Comparison of ENCODE assay signal across 36 cellular contexts in genomic region chr1:173661763-173662162, GRCh38. TPM values are rescaled to one million over a fixed set of nuclear protein-coding genes. Genes with fewer than 3 reads are reported as not detected.
"Had no signal": no experiment of that assay in that cellular context is flagged by ENCODE, and none has a peak within 500 bp of the region (broad histone marks: within the 10 kb centered on the region; RNA-seq: fewer than 3 reads in every experiment).

No MANE protein-coding gene starts in this region.

- H3K9me3 Mint-ChIP-seq: activated CD4-positive, alpha-beta memory T cell treated with anti-CD3 and anti-CD28 coated beads for 36 hours; activated naive CD4-positive, alpha-beta T cell treated with anti-CD3 and anti-CD28 coated beads for 36 hours; activated naive CD4-positive, alpha-beta T cell treated with anti-CD3 and anti-CD28 coated beads, Interleukin-2, amount 50 U/mL, for 24 hours; activated naive CD8-positive, alpha-beta T cell treated with anti-CD3 and anti-CD28 coated beads for 36 hours; activated naive CD8-positive, alpha-beta T cell treated with anti-CD3 and anti-CD28 coated beads, Interleukin-2, amount 50 U/mL, for 24 hours; activated T-helper 1 cell treated with anti-CD3 and anti-CD28 coated beads, Interleukin-12 subunit alpha, Interleukin-12 subunit beta, Interleukin-2, Interleukin-4 antibody, amounts not matched to agents 30 ng/mL and 10 ng/mL and 1 ng/mL, durations not matched to agents 14 hours and 24 hours and 36 hours; activated T-helper 2 cell treated with anti-CD3 and anti-CD28 coated beads, Interferon-gamma antibody, Interleukin-2, Interleukin-4, amounts not matched to agents 10 μg/mL and 5 μg/mL and 100 μg/mL, durations not matched to agents 14 hours and 24 hours and 36 hours; effector memory CD8-positive, alpha-beta T cell had no signal

- H3K36me3 ChIP-seq: adrenal gland, esophagus squamous epithelium, gastroesophageal sphincter had no signal

- H3K4me1 Mint-ChIP-seq: activated CD8-positive, alpha-beta memory T cell treated with anti-CD3 and anti-CD28 coated beads, Interleukin-2, amount 10 ng/mL, durations not matched to agents 7 days and 5 days; activated naive CD4-positive, alpha-beta T cell treated with anti-CD3 and anti-CD28 coated beads, Interleukin-2, amount 50 U/mL, for 24 hours; activated naive CD8-positive, alpha-beta T cell treated with anti-CD3 and anti-CD28 coated beads, Interleukin-2, amount 50 U/mL, for 24 hours had no signal

- H3K27ac Mint-ChIP-seq: activated CD4-positive, alpha-beta memory T cell treated with anti-CD3 and anti-CD28 coated beads for 36 hours; activated CD8-positive, alpha-beta memory T cell treated with anti-CD3 and anti-CD28 coated beads, Interleukin-2, amount 10 ng/mL, durations not matched to agents 7 days and 5 days; activated CD8-positive, alpha-beta T cell treated with anti-CD3 and anti-CD28 coated beads, Interleukin-2, amount 10 ng/mL, durations not matched to agents 7 days and 5 days; activated naive CD4-positive, alpha-beta T cell treated with anti-CD3 and anti-CD28 coated beads for 36 hours; activated naive CD4-positive, alpha-beta T cell treated with anti-CD3 and anti-CD28 coated beads, Interleukin-2, amount 50 U/mL, for 24 hours; activated naive CD8-positive, alpha-beta T cell treated with anti-CD3 and anti-CD28 coated beads for 36 hours; activated naive CD8-positive, alpha-beta T cell treated with anti-CD3 and anti-CD28 coated beads, Interleukin-2, amount 50 U/mL, for 24 hours; activated T-helper 1 cell treated with anti-CD3 and anti-CD28 coated beads, Interleukin-12 subunit alpha, Interleukin-12 subunit beta, Interleukin-2, Interleukin-4 antibody, amounts not matched to agents 30 ng/mL and 10 ng/mL and 1 ng/mL, durations not matched to agents 14 hours and 24 hours and 36 hours; activated T-helper 2 cell treated with anti-CD3 and anti-CD28 coated beads, Interferon-gamma antibody, Interleukin-2, Interleukin-4, amounts not matched to agents 10 μg/mL and 5 μg/mL and 100 μg/mL, durations not matched to agents 14 hours and 24 hours and 36 hours; effector memory CD8-positive, alpha-beta T cell had no signal

- H3K4me3 ChIP-seq: adrenal gland, body of pancreas, esophagus squamous epithelium, gastroesophageal sphincter had no signal

- H3K36me3 Mint-ChIP-seq: activated CD4-positive, alpha-beta memory T cell treated with anti-CD3 and anti-CD28 coated beads for 36 hours; activated CD8-positive, alpha-beta memory T cell treated with anti-CD3 and anti-CD28 coated beads, Interleukin-2, amount 10 ng/mL, durations not matched to agents 7 days and 5 days; activated naive CD4-positive, alpha-beta T cell treated with anti-CD3 and anti-CD28 coated beads, Interleukin-2, amount 50 U/mL, for 24 hours; activated naive CD8-positive, alpha-beta T cell treated with anti-CD3 and anti-CD28 coated beads for 36 hours had no signal

- H3K27me3 ChIP-seq: adrenal gland, body of pancreas, esophagus squamous epithelium, gastroesophageal sphincter had no signal

- H3K4me1 ChIP-seq: adrenal gland, body of pancreas, gastroesophageal sphincter had no signal

- H3K9me3 ChIP-seq: adrenal gland, body of pancreas, esophagus squamous epithelium, gastroesophageal sphincter had no signal

- H3K27me3 Mint-ChIP-seq: activated CD4-positive, alpha-beta memory T cell treated with anti-CD3 and anti-CD28 coated beads for 36 hours; activated CD8-positive, alpha-beta memory T cell treated with anti-CD3 and anti-CD28 coated beads, Interleukin-2, amount 10 ng/mL, durations not matched to agents 7 days and 5 days; activated naive CD8-positive, alpha-beta T cell treated with anti-CD3 and anti-CD28 coated beads for 36 hours; activated naive CD8-positive, alpha-beta T cell treated with anti-CD3 and anti-CD28 coated beads, Interleukin-2, amount 50 U/mL, for 24 hours had no signal

- H3K27ac ChIP-seq: adrenal gland, body of pancreas, esophagus squamous epithelium, gastroesophageal sphincter had no signal

- DNase-seq: activated CD4-positive, alpha-beta memory T cell treated with anti-CD3 and anti-CD28 coated beads for 36 hours; activated CD4-positive, alpha-beta T cell treated with anti-CD3 and anti-CD28 coated beads for 1 hour; activated CD4-positive, alpha-beta T cell treated with anti-CD3 and anti-CD28 coated beads for 4 hours; activated CD8-positive, alpha-beta memory T cell treated with anti-CD3 and anti-CD28 coated beads, Interleukin-2, amount 10 ng/mL, durations not matched to agents 7 days and 5 days; activated CD8-positive, alpha-beta memory T cell treated with anti-CD3 and anti-CD28 coated beads, Interleukin-2, amount 50 U/mL, for 4 hours; activated CD8-positive, alpha-beta T cell treated with anti-CD3 and anti-CD28 coated beads, Interleukin-2, amount 10 ng/mL, durations not matched to agents 7 days and 5 days; activated effector memory CD4-positive, alpha-beta T cell treated with anti-CD3 and anti-CD28 coated beads, Interleukin-2, amount 50 U/mL, for 16 hours; activated naive CD4-positive, alpha-beta T cell treated with anti-CD3 and anti-CD28 coated beads for 36 hours; activated naive CD8-positive, alpha-beta T cell treated with anti-CD3 and anti-CD28 coated beads for 36 hours; activated naive CD8-positive, alpha-beta T cell treated with anti-CD3 and anti-CD28 coated beads, Interleukin-2, amount 50 U/mL, for 24 hours; activated T-cell treated with anti-CD3 and anti-CD28 coated beads, Interleukin-2, amount 50 U/mL, for 1 hour; activated T-cell treated with anti-CD3 and anti-CD28 coated beads, Interleukin-2, amount 50 U/mL, for 48 hours; adrenal gland; amygdala; aorta; body of pancreas; caudate nucleus; cortex of kidney; dermis blood vessel endothelial cell; effector CD4-positive, alpha-beta T cell; effector memory CD8-positive, alpha-beta T cell; esophagus squamous epithelium; foreskin melanocyte; T-helper 2 cell had no signal

- ATAC-seq: activated CD8-positive, alpha-beta memory T cell treated with anti-CD3 and anti-CD28 coated beads, Interleukin-2, amount 10 ng/mL, durations not matched to agents 7 days and 5 days; activated CD8-positive, alpha-beta T cell treated with anti-CD3 and anti-CD28 coated beads, Interleukin-2, amount 10 ng/mL, durations not matched to agents 7 days and 5 days; activated naive CD8-positive, alpha-beta T cell treated with anti-CD3 and anti-CD28 coated beads, Interleukin-2, amount 50 U/mL, for 24 hours; body of pancreas; effector memory CD8-positive, alpha-beta T cell; gastroesophageal sphincter had no signal

- H3K4me3 Mint-ChIP-seq: activated CD4-positive, alpha-beta memory T cell treated with anti-CD3 and anti-CD28 coated beads for 36 hours; activated CD8-positive, alpha-beta memory T cell treated with anti-CD3 and anti-CD28 coated beads, Interleukin-2, amount 10 ng/mL, durations not matched to agents 7 days and 5 days; activated CD8-positive, alpha-beta T cell treated with anti-CD3 and anti-CD28 coated beads, Interleukin-2, amount 10 ng/mL, durations not matched to agents 7 days and 5 days; activated naive CD4-positive, alpha-beta T cell treated with anti-CD3 and anti-CD28 coated beads for 36 hours; activated naive CD4-positive, alpha-beta T cell treated with anti-CD3 and anti-CD28 coated beads, Interleukin-2, amount 50 U/mL, for 24 hours; activated naive CD8-positive, alpha-beta T cell treated with anti-CD3 and anti-CD28 coated beads for 36 hours; activated naive CD8-positive, alpha-beta T cell treated with anti-CD3 and anti-CD28 coated beads, Interleukin-2, amount 50 U/mL, for 24 hours; activated T-helper 1 cell treated with anti-CD3 and anti-CD28 coated beads, Interleukin-12 subunit alpha, Interleukin-12 subunit beta, Interleukin-2, Interleukin-4 antibody, amounts not matched to agents 30 ng/mL and 10 ng/mL and 1 ng/mL, durations not matched to agents 14 hours and 24 hours and 36 hours; effector memory CD8-positive, alpha-beta T cell had no signal

- FAIRE-seq: colon had no signal

RNA-seq across cellular contexts. Expression of gene ANKRD45, which starts 7.9 kb away (rescaled TPM):
- total RNA-seq: activated CD4-positive, alpha-beta memory T cell treated with anti-CD3 and anti-CD28 coated beads for 36 hours; activated CD8-positive, alpha-beta memory T cell treated with anti-CD3 and anti-CD28 coated beads for 36 hours; activated CD8-positive, alpha-beta T cell treated with anti-CD3 and anti-CD28 coated beads, Interleukin-2, amount 10 ng/mL, durations not matched to agents 7 days and 5 days; activated naive CD4-positive, alpha-beta T cell treated with anti-CD3 and anti-CD28 coated beads for 36 hours; activated T-helper 1 cell treated with anti-CD3 and anti-CD28 coated beads, Interleukin-12 subunit alpha, Interleukin-12 subunit beta, Interleukin-2, Interleukin-4 antibody, amounts not matched to agents 30 ng/mL and 10 ng/mL and 1 ng/mL, durations not matched to agents 14 hours and 24 hours and 36 hours; activated T-helper 2 cell treated with anti-CD3 and anti-CD28 coated beads, Interferon-gamma antibody, Interleukin-2, Interleukin-4, amounts not matched to agents 10 μg/mL and 5 μg/mL and 100 μg/mL, durations not matched to agents 14 hours and 24 hours and 36 hours; chondrocyte; esophagus squamous epithelium; T-helper 1 cell treated with Interleukin-12 subunit alpha and Interleukin-12 subunit beta and Interleukin-4 antibody, amounts not matched to agents 30 ng/mL and 1 ng/mL, for 36 hours had no signal
- polyA plus RNA-seq: esophagus had no signal

RNA-seq across cellular contexts. Expression of gene TEX50, which starts 26.6 kb away (rescaled TPM):
- total RNA-seq: activated CD4-positive, alpha-beta memory T cell treated with anti-CD3 and anti-CD28 coated beads for 36 hours; activated CD8-positive, alpha-beta memory T cell treated with anti-CD3 and anti-CD28 coated beads for 36 hours; activated CD8-positive, alpha-beta memory T cell treated with anti-CD3 and anti-CD28 coated beads, Interleukin-2, amount 10 ng/mL, durations not matched to agents 7 days and 5 days; activated CD8-positive, alpha-beta T cell treated with anti-CD3 and anti-CD28 coated beads, Interleukin-2, amount 10 ng/mL, durations not matched to agents 7 days and 5 days; activated naive CD4-positive, alpha-beta T cell treated with anti-CD3 and anti-CD28 coated beads for 36 hours; activated naive CD8-positive, alpha-beta T cell treated with anti-CD3 and anti-CD28 coated beads for 36 hours; activated T-helper 1 cell treated with anti-CD3 and anti-CD28 coated beads, Interleukin-12 subunit alpha, Interleukin-12 subunit beta, Interleukin-2, Interleukin-4 antibody, amounts not matched to agents 30 ng/mL and 10 ng/mL and 1 ng/mL, durations not matched to agents 14 hours and 24 hours and 36 hours; activated T-helper 2 cell treated with anti-CD3 and anti-CD28 coated beads, Interferon-gamma antibody, Interleukin-2, Interleukin-4, amounts not matched to agents 10 μg/mL and 5 μg/mL and 100 μg/mL, durations not matched to agents 14 hours and 24 hours and 36 hours; adrenal gland; aorta; body of pancreas; chondrocyte; dermis blood vessel endothelial cell; esophagus squamous epithelium; fibroblast of lung; fibroblast of villous mesenchyme; gastroesophageal sphincter; glomerular endothelial cell; T-helper 1 cell treated with Interleukin-12 subunit alpha and Interleukin-12 subunit beta and Interleukin-4 antibody, amounts not matched to agents 30 ng/mL and 1 ng/mL, for 36 hours had no signal
- polyA plus RNA-seq: adrenal gland, aorta, esophagus, fibroblast of lung had no signal

RNA-seq across cellular contexts. Expression of gene SLC9C2, which starts 58.9 kb away (rescaled TPM):
- total RNA-seq: activated CD4-positive, alpha-beta memory T cell treated with anti-CD3 and anti-CD28 coated beads for 36 hours; activated CD8-positive, alpha-beta memory T cell treated with anti-CD3 and anti-CD28 coated beads for 36 hours; activated CD8-positive, alpha-beta memory T cell treated with anti-CD3 and anti-CD28 coated beads, Interleukin-2, amount 10 ng/mL, durations not matched to agents 7 days and 5 days; activated CD8-positive, alpha-beta T cell treated with anti-CD3 and anti-CD28 coated beads, Interleukin-2, amount 10 ng/mL, durations not matched to agents 7 days and 5 days; activated naive CD4-positive, alpha-beta T cell treated with anti-CD3 and anti-CD28 coated beads for 36 hours; activated naive CD8-positive, alpha-beta T cell treated with anti-CD3 and anti-CD28 coated beads for 36 hours; activated T-helper 1 cell treated with anti-CD3 and anti-CD28 coated beads, Interleukin-12 subunit alpha, Interleukin-12 subunit beta, Interleukin-2, Interleukin-4 antibody, amounts not matched to agents 30 ng/mL and 10 ng/mL and 1 ng/mL, durations not matched to agents 14 hours and 24 hours and 36 hours; activated T-helper 2 cell treated with anti-CD3 and anti-CD28 coated beads, Interferon-gamma antibody, Interleukin-2, Interleukin-4, amounts not matched to agents 10 μg/mL and 5 μg/mL and 100 μg/mL, durations not matched to agents 14 hours and 24 hours and 36 hours; aorta; body of pancreas; chondrocyte; dermis blood vessel endothelial cell; esophagus squamous epithelium; fibroblast of lung; fibroblast of villous mesenchyme; gastroesophageal sphincter; glomerular endothelial cell; T-helper 1 cell treated with Interleukin-12 subunit alpha and Interleukin-12 subunit beta and Interleukin-4 antibody, amounts not matched to agents 30 ng/mL and 1 ng/mL, for 36 hours had no signal
- polyA plus RNA-seq: aorta, esophagus, fibroblast of lung had no signal
